In the genomic region with DNA sequence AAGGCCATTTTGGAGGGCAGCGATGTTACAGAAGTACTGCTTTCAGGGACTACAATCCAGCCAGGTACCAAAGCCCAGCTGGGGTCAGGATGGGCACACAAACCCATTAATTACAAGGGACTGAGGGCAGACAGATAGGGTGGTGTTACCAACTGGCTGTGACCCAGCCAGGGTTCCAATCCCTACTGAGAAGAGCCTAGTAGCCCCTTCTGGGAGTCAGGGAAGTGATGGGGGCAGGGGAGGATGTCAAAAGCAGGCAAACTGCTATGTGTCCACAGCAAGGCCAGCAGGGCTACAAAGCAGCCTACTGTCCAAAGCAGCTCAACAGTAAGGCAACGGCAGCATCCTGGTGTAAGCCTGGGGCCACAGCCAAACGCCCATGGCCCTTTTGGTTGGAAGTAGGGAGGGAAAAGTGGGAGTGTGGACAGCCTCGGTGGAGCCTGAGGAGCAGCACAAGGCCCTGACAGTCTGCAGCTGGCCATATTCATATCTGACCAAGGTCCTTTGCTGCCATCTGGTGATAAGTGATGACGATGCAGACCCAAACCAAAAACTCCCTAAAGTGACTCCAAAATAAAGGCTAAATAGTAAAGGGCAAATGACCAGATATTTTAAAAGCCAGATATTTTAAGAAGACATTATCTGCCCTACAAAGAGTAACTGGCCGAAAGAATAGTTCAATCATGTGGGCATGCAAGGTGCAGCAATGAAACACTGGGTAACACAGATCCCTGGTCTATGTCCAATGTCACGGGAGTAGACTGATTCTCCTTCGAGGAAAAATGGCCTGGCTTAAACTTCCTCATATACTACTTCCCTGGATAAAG, we compare ENCODE assay signal across 10 cellular contexts. TPM values are rescaled to one million over a fixed set of nuclear protein-coding genes. Genes with fewer than 3 reads are reported as not detected.
A peak's percentile ranks its signal among the peaks of the same experiment; 100 is the strongest.
DNase-seq lines count a peak whose midpoint lies in the region; ATAC-seq, FAIRE-seq and TF ChIP-seq lines count a peak whose summit lies in the region.
"Had no signal": no experiment of that assay in that cellular context is flagged by ENCODE, and none has a peak within 500 bp of the region (broad histone marks: within the 10 kb centered on the region; RNA-seq: fewer than 3 reads in every experiment).

No MANE protein-coding gene starts in this region.

- H3K36me3 Mint-ChIP-seq in brain: peaks cover 97% of the 10 kb centered on the region

- in situ Hi-C loops in HAP-1 (cut with MboI; ENCODE audit: low sequenced_read_pairs): no loop called here

- no peaks in the 10 kb centered on the region for H3K9me3 ChIP-seq in HAP-1

- no peaks in the 10 kb centered on the region for H3K4me1 ChIP-seq in HAP-1

- H3K4me3 ChIP-seq in AG10803 (ENCODE audit: low read length) (no peak overlapping the region), HAP-1 (no peak overlapping the region)

- peaks cover 14% of the 10 kb centered on the region for H3K36me3 ChIP-seq in HAP-1 (replicated peaks)

- H3K4me1 Mint-ChIP-seq in brain: no peaks in the 10 kb centered on the region

- H3K27ac Mint-ChIP-seq in brain: no peak overlapping the region

- no peak overlapping the region for H3K4me3 Mint-ChIP-seq in brain

- H3K27me3 ChIP-seq in HAP-1 (ENCODE audit: low read depth): no peaks in the 10 kb centered on the region

- no peaks in the 10 kb centered on the region for H3K27me3 Mint-ChIP-seq in brain

- H3K9me3 Mint-ChIP-seq in brain: peaks cover 8 to 20% (median 17%) of the 10 kb centered on the region in 5 experiments

- no peak for FAIRE-seq in RCC 7860 (lab: Jason Lieb, UNC)
- FAIRE-seq: colon had no signal

- ATAC-seq in left lobe of liver: peak; percentile 68
- no peak for ATAC-seq in HG02981 (IDR thresholded peaks at IDR 0.05; ENCODE audit: unreplicated experiment)
- ATAC-seq in GM18858 (IDR thresholded peaks at IDR 0.05; ENCODE audit: unreplicated experiment): no peak

- peak; percentile 25; the same call in 1 of the 2 replicates for TF ChIP-seq CTCF in AG10803 (conservative IDR thresholded peaks at IDR 0.05; ENCODE audit: low read length)
- peak; percentile 44 to 71 for TF ChIP-seq CTCF in brain (conservative IDR thresholded peaks at IDR 0.05)

- DNase-seq in AG10803 (ENCODE audit: low read depth) (no peak), HT1080 (ENCODE audit: low read depth) (peak; percentile 29), left lobe of liver (ENCODE audit: low spot score) (no peak), HAP-1 (ENCODE audit: low spot score in 2 of 2) (no peak), RCC 7860 (ENCODE audit: low spot score) (no peak)
- DNase-seq: SW 1271 had no signal

RNA-seq across cellular contexts. Expression of a gene that starts 56.9 kb away (rescaled TPM):
- 81.3 and 88.8 TPM in 2 replicates for total RNA-seq in HT1080 (2014; rRNA removed; shearing (Covaris generic))
- 72.6 and 79.4 TPM in 2 replicates for polyA plus RNA-seq in HT1080 (2015; cell fraction: cytosol; rRNA removed)
- polyA plus RNA-seq in HT1080 (2015; cell fraction: nucleus; rRNA removed): 118 and 122 TPM in 2 replicates
- 43.1 TPM for polyA plus RNA-seq in brain (ENCODE audit: insufficient read depth, low read depth, low replicate concordance)
- total RNA-seq in left lobe of liver: 18.7 TPM
